ENCODE assay signal across 11 cellular contexts in the genomic region with DNA sequence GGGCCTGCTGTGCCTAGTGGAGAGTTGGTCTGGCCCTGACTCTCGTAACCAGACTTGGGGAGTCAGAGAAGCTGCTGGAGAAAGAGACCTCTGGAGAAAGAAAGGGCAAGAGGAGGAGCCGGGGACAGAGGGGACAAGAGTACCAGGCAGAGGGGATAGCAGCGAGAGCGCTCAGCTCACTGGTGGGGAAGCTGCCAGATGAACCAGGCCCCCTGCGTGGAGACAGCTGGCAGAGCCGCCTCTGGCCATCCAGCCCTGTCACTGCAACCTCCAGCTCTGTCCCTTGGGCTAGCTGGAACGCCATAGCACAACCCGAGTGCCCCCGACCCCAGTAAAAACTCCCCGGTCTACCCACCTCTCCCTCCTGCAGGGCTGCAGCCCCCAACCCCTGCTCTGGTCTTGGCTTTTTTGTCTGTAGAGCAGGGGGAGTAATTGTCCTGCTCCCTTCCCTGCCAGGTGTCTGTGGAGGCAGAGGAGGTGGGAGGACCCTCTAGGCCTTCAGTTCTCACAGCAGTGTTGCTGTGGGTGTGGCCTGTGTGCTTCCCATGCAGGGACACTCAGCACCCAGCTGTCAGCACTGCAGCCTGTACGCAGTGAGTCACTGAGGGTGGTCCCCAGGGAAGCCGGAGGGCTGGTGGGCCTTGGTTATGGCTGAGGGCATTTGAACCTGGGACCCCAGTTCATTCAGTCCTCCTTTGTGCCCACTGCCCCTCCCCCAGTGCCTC. TPM values are rescaled to one million over a fixed set of nuclear protein-coding genes. Genes with fewer than 3 reads are reported as not detected.
A peak's percentile ranks its signal among the peaks of the same experiment; 100 is the strongest.
DNase-seq lines count a peak whose midpoint lies in the region; ATAC-seq lines count a peak whose summit lies in the region.
"Had no signal": no experiment of that assay in that cellular context is flagged by ENCODE, and none has a peak within 500 bp of the region (broad histone marks: within the 10 kb centered on the region; RNA-seq: fewer than 3 reads in every experiment).

No MANE protein-coding gene starts in this region.

- DNase-seq in DMS53 treated with DMSO at 0.1 percent for 48 hours (lab: John Stamatoyannopoulos, UW; ENCODE audit: unreplicated experiment) (peak; percentile 3), NAMALWA (ENCODE audit: low spot score) (peak; percentile 33), T-cell (no peak), myocyte (ENCODE audit: low read depth) (peak; percentile 84), DMS114 treated with DMSO at 0.1 percent for 48 hours (lab: John Stamatoyannopoulos, UW; ENCODE audit: unreplicated experiment) (no peak), SKM-1 (lab: John Stamatoyannopoulos, UW; ENCODE audit: unreplicated experiment) (no peak)
- DNase-seq in activated naive CD4-positive, alpha-beta T cell treated with anti-CD3 and anti-CD28 coated beads, Interleukin-2, amount 10 ng/mL, durations not matched to agents 7 days and 5 days = no peak
- DNase-seq: OCI-M1 had no signal

- H3K9me3 Mint-ChIP-seq in T-cell = no peaks in the 10 kb centered on the region
- H3K9me3 Mint-ChIP-seq in activated naive CD4-positive, alpha-beta T cell treated with anti-CD3 and anti-CD28 coated beads, Interleukin-2, amount 10 ng/mL, durations not matched to agents 7 days and 5 days = no peaks in the 10 kb centered on the region
- H3K9me3 Mint-ChIP-seq: immature natural killer cell had no signal

- POLR2A ChIA-PET in T-cell (lab: Charles Lee) = no interaction called here

- CTCF ChIA-PET in T-cell (lab: Charles Lee) = no interaction called here
- CTCF ChIA-PET in activated naive CD4-positive, alpha-beta T cell treated with anti-CD3 and anti-CD28 coated beads, Interleukin-2, amount 10 ng/mL, durations not matched to agents 7 days and 5 days (lab: Charles Lee) = no interaction called here

- H3K36me3 Mint-ChIP-seq in T-cell = no peaks in the 10 kb centered on the region
- H3K36me3 Mint-ChIP-seq in activated naive CD4-positive, alpha-beta T cell treated with anti-CD3 and anti-CD28 coated beads, Interleukin-2, amount 10 ng/mL, durations not matched to agents 7 days and 5 days = peaks cover 9% of the 10 kb centered on the region
- H3K36me3 Mint-ChIP-seq: activated naive CD8-positive, alpha-beta T cell; immature natural killer cell had no signal

- H3K27me3 Mint-ChIP-seq in T-cell = no peaks in the 10 kb centered on the region
- no peaks in the 10 kb centered on the region for H3K27me3 Mint-ChIP-seq in activated naive CD4-positive, alpha-beta T cell treated with anti-CD3 and anti-CD28 coated beads, Interleukin-2, amount 10 ng/mL, durations not matched to agents 7 days and 5 days
- H3K27me3 Mint-ChIP-seq: activated naive CD8-positive, alpha-beta T cell had no signal

- H3K4me1 Mint-ChIP-seq in T-cell = peaks cover 33 to 38% (median 33%) of the 10 kb centered on the region in 3 donors
- peaks cover 39% of the 10 kb centered on the region for H3K4me1 Mint-ChIP-seq in activated naive CD4-positive, alpha-beta T cell treated with anti-CD3 and anti-CD28 coated beads, Interleukin-2, amount 10 ng/mL, durations not matched to agents 7 days and 5 days

- no peak overlapping the region for H3K4me3 Mint-ChIP-seq in T-cell
- H3K4me3 Mint-ChIP-seq in activated naive CD4-positive, alpha-beta T cell treated with anti-CD3 and anti-CD28 coated beads, Interleukin-2, amount 10 ng/mL, durations not matched to agents 7 days and 5 days = no peak overlapping the region
- H3K4me3 Mint-ChIP-seq: activated naive CD8-positive, alpha-beta T cell had no signal

- no peak for ATAC-seq in T-cell (replicated peaks in 1 of 4)
- no peak for ATAC-seq in GM18907 (IDR thresholded peaks at IDR 0.05; ENCODE audit: unreplicated experiment)

- H3K27ac Mint-ChIP-seq in T-cell = peak overlapping the region; percentile 36 to 69
- no peak overlapping the region for H3K27ac Mint-ChIP-seq in activated naive CD4-positive, alpha-beta T cell treated with anti-CD3 and anti-CD28 coated beads, Interleukin-2, amount 10 ng/mL, durations not matched to agents 7 days and 5 days
- H3K27ac Mint-ChIP-seq: activated naive CD8-positive, alpha-beta T cell had no signal

RNA-seq across cellular contexts. Expression of gene SUN2, which starts 4.8 kb away (rescaled TPM):
- total RNA-seq in T-cell (1,000 to 10,000 TPM in 2 of 5 donors, 100 to 1,000 TPM in 3; 526 to 1,075 (median 979) TPM), myocyte (181 and 248 TPM in 2 replicates)
- polyA plus RNA-seq in myocyte (2012) = 84.4 TPM

RNA-seq across cellular contexts. Expression of gene DNAL4, which starts 33.3 kb away (rescaled TPM):
- 10 to 100 TPM in 2 of 5 donors, 1 to 10 TPM in 3; 5.4 to 13.0 (median 8.8) TPM for total RNA-seq in T-cell
- 18.9 and 20.1 TPM in 2 replicates for total RNA-seq in myocyte
- polyA plus RNA-seq in myocyte (2012) = 23.8 TPM

RNA-seq across cellular contexts. Expression of gene GTPBP1, which starts 54.9 kb away (rescaled TPM):
- total RNA-seq in T-cell (100 to 1,000 TPM in 2 of 5 donors, 10 to 100 TPM in 3; 79.1 to 229 (median 83.3) TPM), myocyte (31.4 and 36.9 TPM in 2 replicates)
- polyA plus RNA-seq in myocyte (2012) = 36.3 TPM

RNA-seq across cellular contexts. Expression of gene JOSD1, which starts 59.9 kb away (rescaled TPM):
- 100 to 1,000 TPM in 2 of 5 donors, 10 to 100 TPM in 3; 78.4 to 164 (median 83.5) TPM for total RNA-seq in T-cell
- 59.2 and 59.4 TPM in 2 replicates for total RNA-seq in myocyte
- 42.6 TPM for polyA plus RNA-seq in myocyte (2012)

Comparison
In these comparisons a context has a peak if more than half of its experiments do, and no peak if none do; other contexts are left out.
1. DNase-seq: peak in DMS53 treated with DMSO at 0.1 percent for 48 hours (single experiment), NAMALWA (single experiment) and myocyte (single experiment); none in T-cell (0 of 34), DMS114 treated with DMSO at 0.1 percent for 48 hours (single experiment), activated naive CD4-positive, alpha-beta T cell treated with anti-CD3 and anti-CD28 coated beads, Interleukin-2, amount 10 ng/mL, durations not matched to agents 7 days and 5 days (single experiment) and SKM-1 (single experiment).